Comparison of ENCODE assay signal across 29 cellular contexts in genomic region chr9:85533538-85533937, GRCh38.
"Had no signal": no experiment of that assay in that cellular context is flagged by ENCODE, and none has a peak within 500 bp of the region (broad histone marks: within the 10 kb centered on the region; RNA-seq: fewer than 3 reads in every experiment).

No MANE protein-coding gene starts in this region.

- DNase-seq: colonic mucosa; effector CD8-positive, alpha-beta T cell; endodermal cell; foreskin keratinocyte; glutamatergic neuron; heart right ventricle; hippocampal formation; immature natural killer cell; islet precursor cell; left ventricle myocardium superior; natural killer cell; stimulated activated CD4-positive, alpha-beta T cell treated with anti-CD3 and anti-CD28 coated beads, Interleukin-12 subunit alpha, Interleukin-12 subunit beta, amount 100 ng/mL, for 4 hours; stimulated activated CD4-positive, alpha-beta T cell treated with anti-CD3 and anti-CD28 coated beads, Interleukin-1b, Interleukin-23, amount 100 ng/mL, for 48 hours; stimulated activated CD4-positive, alpha-beta T cell treated with anti-CD3 and anti-CD28 coated beads, Interleukin-4, amount 100 ng/mL, for 1 hour; stimulated activated CD8-positive, alpha-beta memory T cell treated with anti-CD3 and anti-CD28 coated beads, Interleukin-4, amount 100 ng/mL, for 48 hours; stimulated activated naive CD4-positive, alpha-beta T cell; stimulated activated naive CD8-positive, alpha-beta T cell treated with anti-CD3 and anti-CD28 coated beads, Interleukin-15, amount 100 ng/mL, for 72 hours; trophoblast cell had no signal

- H3K4me3 Mint-ChIP-seq: dendritic cell treated with granulocyte-macrophage colony-stimulating factor and Interleukin-4, amounts not matched to agents 40 ng/mL and 50 ng/mL, for 4 days; endodermal cell; immature natural killer cell; natural killer cell; neural crest cell; stimulated activated naive CD8-positive, alpha-beta T cell treated with anti-CD3 and anti-CD28 coated beads, Interleukin-15, amount 100 ng/mL, for 72 hours had no signal

- H3K36me3 Mint-ChIP-seq: natural killer cell had no signal

- H3K27ac Mint-ChIP-seq: endodermal cell; immature natural killer cell; natural killer cell; progenitor cell of endocrine pancreas; stimulated activated naive CD8-positive, alpha-beta T cell treated with anti-CD3 and anti-CD28 coated beads, Interleukin-15, amount 100 ng/mL, for 72 hours had no signal

- H3K9ac ChIP-seq: parathyroid adenoma had no signal

- H3K4me1 ChIP-seq: colonic mucosa, foreskin keratinocyte, gastroesophageal sphincter, parathyroid adenoma had no signal

- H3K4me3 ChIP-seq: colonic mucosa, gastroesophageal sphincter, heart right ventricle, lower lobe of right lung, smooth muscle cell, suprapubic skin had no signal

- H3K4me2 ChIP-seq: smooth muscle cell had no signal

- H3K4me1 Mint-ChIP-seq: endodermal cell; immature natural killer cell; natural killer cell; neural crest cell; stimulated activated naive CD8-positive, alpha-beta T cell treated with anti-CD3 and anti-CD28 coated beads, Interleukin-15, amount 100 ng/mL, for 72 hours had no signal

- H3K9me3 ChIP-seq: colonic mucosa, gastroesophageal sphincter, lower lobe of right lung, suprapubic skin had no signal

- H2AFZ ChIP-seq: parathyroid adenoma had no signal

- H3K36me3 ChIP-seq: colonic mucosa, gastroesophageal sphincter, heart right ventricle, lower lobe of right lung, suprapubic skin had no signal

- H3K27ac ChIP-seq: colonic mucosa, epithelial cell of prostate, foreskin keratinocyte, gastroesophageal sphincter, lower lobe of right lung, parathyroid adenoma, suprapubic skin had no signal

- ATAC-seq: esophagus mucosa; foreskin keratinocyte; gastroesophageal sphincter; sciatic nerve; stimulated activated naive CD8-positive, alpha-beta T cell treated with anti-CD3 and anti-CD28 coated beads, Interleukin-15, amount 100 ng/mL, for 72 hours had no signal

- H3K27me3 ChIP-seq: colonic mucosa, gastroesophageal sphincter, heart right ventricle, suprapubic skin had no signal

- H3K27me3 Mint-ChIP-seq: dendritic cell treated with granulocyte-macrophage colony-stimulating factor and Interleukin-4, amounts not matched to agents 40 ng/mL and 50 ng/mL, for 4 days had no signal

- H3K79me2 ChIP-seq: parathyroid adenoma had no signal
